ENCODE assay signal across 10 cellular contexts in genomic region chrX:128975716-128976115, GRCh38.
DNase-seq lines count a peak whose midpoint lies in the region; ATAC-seq, FAIRE-seq and TF ChIP-seq lines count a peak whose summit lies in the region.
"Had no signal": no experiment of that assay in that cellular context is flagged by ENCODE, and none has a peak within 500 bp of the region (broad histone marks: within the 10 kb centered on the region; RNA-seq: fewer than 3 reads in every experiment).

No MANE protein-coding gene starts in this region.

- TF ChIP-seq CTCF in bronchial epithelial cell (IDR thresholded peaks at IDR 0.05; ENCODE audit: insufficient read depth, low read length, severe bottlenecking), result peak; percentile 71

- H3K4me3 ChIP-seq in bronchial epithelial cell (ENCODE audit: low read depth, low read length), result no peak overlapping the region

- H3K27ac Mint-ChIP-seq in T-helper 2 cell treated with Interferon-gamma antibody and Interleukin-4, amounts not matched to agents 5 μg/mL and 100 μg/mL, for 36 hours, result no peak overlapping the region
- H3K27ac Mint-ChIP-seq: memory B cell; T-helper 1 cell treated with Interleukin-12 subunit alpha and Interleukin-12 subunit beta and Interleukin-4 antibody, amounts not matched to agents 30 μg/mL and 1 μg/mL, for 36 hours had no signal

- no peaks in the 10 kb centered on the region for H3K4me1 Mint-ChIP-seq in T-helper 2 cell treated with Interferon-gamma antibody and Interleukin-4, amounts not matched to agents 5 μg/mL and 100 μg/mL, for 36 hours (ENCODE audit: low read depth)
- H3K4me1 Mint-ChIP-seq: memory B cell had no signal

- H3K9me3 Mint-ChIP-seq in T-helper 2 cell treated with Interferon-gamma antibody and Interleukin-4, amounts not matched to agents 5 μg/mL and 100 μg/mL, for 36 hours, result no peaks in the 10 kb centered on the region
- H3K9me3 Mint-ChIP-seq: memory B cell; T-helper 1 cell treated with Interleukin-12 subunit alpha and Interleukin-12 subunit beta and Interleukin-4 antibody, amounts not matched to agents 30 μg/mL and 1 μg/mL, for 36 hours had no signal

- no peaks in the 10 kb centered on the region for H3K36me3 ChIP-seq in bronchial epithelial cell (ENCODE audit: control insufficient read depth, insufficient read depth, low read length)

- peak; percentile 85 for ATAC-seq in GM21825 (IDR thresholded peaks at IDR 0.05; ENCODE audit: unreplicated experiment)
- ATAC-seq in activated CD4-positive, CD25-positive, alpha-beta regulatory T cell treated with anti-CD3 and anti-CD28 coated beads, Interleukin-2, amount 50 U/mL, for 24 hours, result no peak

- DNase-seq in NCI-H2171 treated with DMSO at 0.1 percent for 48 hours (lab: John Stamatoyannopoulos, UW), result peak; percentile 27
- DNase-seq in NCI-H2171 (lab: John Stamatoyannopoulos, UW), result no peak
- DNase-seq in NCI-H2081 (lab: John Stamatoyannopoulos, UW), result peak; percentile 59 to 66
- DNase-seq in bronchial epithelial cell (ENCODE audit: low read depth), result peak; percentile 2
- peak; percentile 12 for DNase-seq in mucosa of gallbladder (ENCODE audit: low spot score)
- DNase-seq in T-helper 2 cell treated with Interferon-gamma antibody and Interleukin-4, amounts not matched to agents 5 μg/mL and 100 μg/mL, for 36 hours (ENCODE audit: low spot score), result no peak

- no peaks in the 10 kb centered on the region for H3K27me3 Mint-ChIP-seq in T-helper 2 cell treated with Interferon-gamma antibody and Interleukin-4, amounts not matched to agents 5 μg/mL and 100 μg/mL, for 36 hours (ENCODE audit: low read depth)
- H3K27me3 Mint-ChIP-seq: memory B cell had no signal

- H3K4me3 Mint-ChIP-seq in T-helper 2 cell treated with Interferon-gamma antibody and Interleukin-4, amounts not matched to agents 5 μg/mL and 100 μg/mL, for 36 hours, result no peak overlapping the region
- H3K4me3 Mint-ChIP-seq: memory B cell; T-helper 1 cell treated with Interleukin-12 subunit alpha and Interleukin-12 subunit beta and Interleukin-4 antibody, amounts not matched to agents 30 μg/mL and 1 μg/mL, for 36 hours had no signal

- no peaks in the 10 kb centered on the region for H3K27me3 ChIP-seq in bronchial epithelial cell (ENCODE audit: control insufficient read depth, insufficient read depth, low read length)

- FAIRE-seq in bronchial epithelial cell (lab: Jason Lieb, UNC), result no peak

- H3K36me3 Mint-ChIP-seq in T-helper 2 cell treated with Interferon-gamma antibody and Interleukin-4, amounts not matched to agents 5 μg/mL and 100 μg/mL, for 36 hours (ENCODE audit: low read depth), result no peaks in the 10 kb centered on the region
- H3K36me3 Mint-ChIP-seq: memory B cell had no signal

Comparison
In these comparisons a context has a peak if more than half of its experiments do, and no peak if none do; other contexts are left out.
1. DNase-seq: peak in NCI-H2171 treated with DMSO at 0.1 percent for 48 hours (single experiment), NCI-H2081 (2 of 2), bronchial epithelial cell (single experiment) and mucosa of gallbladder (single experiment); none in NCI-H2171 (single experiment) and T-helper 2 cell treated with Interferon-gamma antibody and Interleukin-4, amounts not matched to agents 5 μg/mL and 100 μg/mL, for 36 hours (single experiment).